In genomic region chr22:37137903-37138665, GRCh38 we compare ENCODE assay signal across 16 cellular contexts. TPM values are rescaled to one million over a fixed set of nuclear protein-coding genes. Genes with fewer than 3 reads are reported as not detected.
A peak's percentile ranks its signal among the peaks of the same experiment; 100 is the strongest.
DNase-seq lines count a peak whose midpoint lies in the region; TF ChIP-seq lines count a peak whose summit lies in the region.
"Had no signal": no experiment of that assay in that cellular context is flagged by ENCODE, and none has a peak within 500 bp of the region (broad histone marks: within the 10 kb centered on the region; RNA-seq: fewer than 3 reads in every experiment).

No MANE protein-coding gene starts in this region.

- H3K4me1 Mint-ChIP-seq in activated naive CD8-positive, alpha-beta T cell (ENCODE audit: low read depth) = peaks cover 36% of the 10 kb centered on the region

- H4K91ac ChIP-seq in neuronal stem cell (ENCODE audit: low read depth, low read length, poor library complexity) = no peak overlapping the region

- H3K79me1 ChIP-seq in neuronal stem cell (ENCODE audit: low read depth, low read length) = peaks cover 3% of the 10 kb centered on the region

- DNase-seq in activated CD4-positive, alpha-beta T cell treated with anti-CD3 and anti-CD28 coated beads for 48 hours = peak; percentile 74
- no peak for DNase-seq in activated CD4-positive, alpha-beta T cell treated with anti-CD3 and anti-CD28 coated beads for 4 hours
- DNase-seq in neuronal stem cell (ENCODE audit: low spot score) = no peak
- DNase-seq in KG1 (lab: John Stamatoyannopoulos, UW) = no peak
- DNase-seq in NCI-H1105 (lab: John Stamatoyannopoulos, UW) = no peak
- no peak for DNase-seq in EL
- DNase-seq: amygdala, Karpas-422, NCI-H1417 treated with DMSO at 0.1 percent for 48 hours, Right ventricle myocardium superior had no signal

- H3K4me2 ChIP-seq in OCI-LY3 (ENCODE audit: low read length) (peak overlapping the region; percentile 53; the same call in 1 of the 2 replicates), neuronal stem cell (ENCODE audit: insufficient read depth, low read length, poor library complexity, severe bottlenecking) (no peak overlapping the region)
- H3K4me2 ChIP-seq: A549 had no signal

- H3K9me3 Mint-ChIP-seq in activated naive CD8-positive, alpha-beta T cell (ENCODE audit: low read depth) = no peaks in the 10 kb centered on the region

- H3K36me3 ChIP-seq in OCI-LY3 (replicated peaks; ENCODE audit: low read depth, low read length) (peaks cover 18% of the 10 kb centered on the region), neuronal stem cell (replicated peaks in 1 of 2; ENCODE audit: control insufficient read depth in 2 of 2, insufficient read depth in 2 of 2, low read length in 2 of 2) (peaks cover 0 to 1% of the 10 kb centered on the region in 2 donors)
- H3K36me3 ChIP-seq: tibial nerve had no signal

- H2BK5ac ChIP-seq in neuronal stem cell (ENCODE audit: low read length) = no peak overlapping the region

- H2AFZ ChIP-seq in OCI-LY3 (ENCODE audit: low read depth, low read length) = no peak overlapping the region
- no peak overlapping the region for H2AFZ ChIP-seq in neuronal stem cell (ENCODE audit: low read length)

- no peak overlapping the region for H3K4ac ChIP-seq in neuronal stem cell (ENCODE audit: low read length)

- H2BK15ac ChIP-seq in neuronal stem cell (ENCODE audit: low read length) = no peak overlapping the region

- H3K36me3 Mint-ChIP-seq in activated naive CD8-positive, alpha-beta T cell = peaks cover 15% of the 10 kb centered on the region

- H3K4me3 ChIP-seq in OCI-LY3 (ENCODE audit: low read length) (no peak overlapping the region; the same call in 1 of the 2 replicates), neuronal stem cell (ENCODE audit: low read length in 2 of 2) (no peak overlapping the region)
- H3K4me3 ChIP-seq: A549, tibial nerve had no signal

- H2BK12ac ChIP-seq in neuronal stem cell (ENCODE audit: low read length) = no peak overlapping the region

- no peak overlapping the region for H3K23ac ChIP-seq in neuronal stem cell (ENCODE audit: low read depth, low read length, poor library complexity)

- H3K9me3 ChIP-seq in OCI-LY3 (ENCODE audit: insufficient read depth, low read length) (no peaks in the 10 kb centered on the region), neuronal stem cell (replicated peaks in 1 of 2; ENCODE audit: control insufficient read depth in 2 of 2, insufficient read depth in 1 of 2, low read depth in 1 of 2, low read length in 2 of 2) (no peaks in the 10 kb centered on the region)
- H3K9me3 ChIP-seq: A549, tibial nerve had no signal

- no peak overlapping the region for H4K8ac ChIP-seq in neuronal stem cell (ENCODE audit: low read depth, low read length)

- WGBS in neuronal stem cell (ENCODE audit: extremely low coverage in 2 of 2, insufficient read length in 2 of 2, insufficient replicate concordance in 1 of 2), 2 donors = no CpG with 5 or more reads among the region's 6 CpGs

- peak overlapping the region; percentile 98 for H3K27ac Mint-ChIP-seq in activated naive CD8-positive, alpha-beta T cell

- H3K9ac ChIP-seq in OCI-LY3 (ENCODE audit: low read length) (no peak overlapping the region), neuronal stem cell (ENCODE audit: low read depth, low read length, poor library complexity) (peak overlapping the region; percentile 70)

- H3K18ac ChIP-seq in neuronal stem cell (ENCODE audit: low read length) = peak overlapping the region; percentile 7

- H3K79me2 ChIP-seq in OCI-LY3 (ENCODE audit: low read length) = no peaks in the 10 kb centered on the region

- H3K4me1 ChIP-seq in OCI-LY3 (ENCODE audit: low read length) (peaks cover 27% of the 10 kb centered on the region), neuronal stem cell (ENCODE audit: control insufficient read depth in 2 of 2, insufficient read depth in 1 of 2, low read depth in 1 of 2, low read length in 2 of 2) (peaks cover 0 to 2% of the 10 kb centered on the region in 2 donors)
- H3K4me1 ChIP-seq: A549, tibial nerve had no signal

- H3K4me3 Mint-ChIP-seq in activated naive CD8-positive, alpha-beta T cell = peak overlapping the region; percentile 73

- no peaks in the 10 kb centered on the region for H3K27me3 Mint-ChIP-seq in activated naive CD8-positive, alpha-beta T cell

- no peaks in the 10 kb centered on the region for H4K20me1 ChIP-seq in OCI-LY3 (ENCODE audit: insufficient read depth, low read length)

- H3K14ac ChIP-seq in neuronal stem cell (ENCODE audit: low read length) = no peak overlapping the region

- H2BK120ac ChIP-seq in neuronal stem cell (ENCODE audit: low read depth, low read length) = no peak overlapping the region

- H3K27ac ChIP-seq in OCI-LY3 (ENCODE audit: low read length) (peak overlapping the region; percentile 55; the same call in 1 of the 2 replicates), neuronal stem cell (replicated peaks; ENCODE audit: low read length) (no peak overlapping the region)
- H3K27ac ChIP-seq: A549, C4-2B, tibial nerve had no signal

- H2AK5ac ChIP-seq in neuronal stem cell (ENCODE audit: low read depth, low read length) = no peak overlapping the region

- TF ChIP-seq CTCF in OCI-LY3 (IDR thresholded peaks at IDR 0.05; ENCODE audit: low read depth, low read length) = no peak

- no peaks in the 10 kb centered on the region for H3K27me3 ChIP-seq in OCI-LY3 (ENCODE audit: low read depth, low read length)
- no peaks in the 10 kb centered on the region for H3K27me3 ChIP-seq in neuronal stem cell (ENCODE audit: control insufficient read depth in 3 of 3, insufficient read depth in 3 of 3, low read depth in 1 of 3, low read length in 3 of 3)
- H3K27me3 ChIP-seq: tibial nerve had no signal

RNA-seq across cellular contexts. Expression of gene IL2RB, which starts 11.6 kb away (rescaled TPM):
- polyA plus RNA-seq in neuronal stem cell (2013, experiment 1 of 2) = 0.47 TPM
- 0.43 TPM for polyA plus RNA-seq in neuronal stem cell (2013, experiment 2 of 2)

RNA-seq across cellular contexts. Expression of gene TMPRSS6, which starts 28.6 kb away (rescaled TPM):
- 0.01 TPM for polyA plus RNA-seq in neuronal stem cell (2013, experiment 1 of 2)
- not detected for polyA plus RNA-seq in neuronal stem cell (2013, experiment 2 of 2)
- polyA plus RNA-seq: A549, endothelial cell of umbilical vein had no signal

RNA-seq across cellular contexts. Expression of gene C1QTNF6, which starts 50.0 kb away (rescaled TPM):
- 17.0 TPM for polyA plus RNA-seq in neuronal stem cell (2013, experiment 1 of 2)
- polyA plus RNA-seq in neuronal stem cell (2013, experiment 2 of 2) = 18.2 TPM
